ENCODE assay signal across 9 cellular contexts in genomic region chr6:62775427-62776022, GRCh38.
DNase-seq lines count a peak whose midpoint lies in the region; ATAC-seq and TF ChIP-seq lines count a peak whose summit lies in the region.
"Had no signal": no experiment of that assay in that cellular context is flagged by ENCODE, and none has a peak within 500 bp of the region (broad histone marks: within the 10 kb centered on the region; RNA-seq: fewer than 3 reads in every experiment).

No MANE protein-coding gene starts in this region.

- DNase-seq in NCI-H1694 treated with DMSO at 0.1 percent for 48 hours (lab: John Stamatoyannopoulos, UW): peak; percentile 29
- DNase-seq in NCI-H1694 (lab: John Stamatoyannopoulos, UW): no peak
- peak; percentile 15 for DNase-seq in Jurkat, Clone E6-1 (ENCODE audit: low read depth, low spot score)
- DNase-seq in adrenal gland: no peak
- no peak for DNase-seq in nephron progenitor cell
- no peak for DNase-seq in natural killer cell
- DNase-seq in activated CD4-positive, alpha-beta T cell treated with anti-CD3 and anti-CD28 coated beads, Interleukin-2, amount 50 U/mL, for 48 hours: no peak

- no peaks in the 10 kb centered on the region for H3K4me1 Mint-ChIP-seq in nephron progenitor cell
- H3K4me1 Mint-ChIP-seq in natural killer cell: no peaks in the 10 kb centered on the region

- H3K4me3 Mint-ChIP-seq in nephron progenitor cell: no peak overlapping the region
- H3K4me3 Mint-ChIP-seq in natural killer cell: no peak overlapping the region

- H3K27ac Mint-ChIP-seq in nephron progenitor cell (no peak overlapping the region), natural killer cell (no peak overlapping the region)

- H3K27me3 Mint-ChIP-seq in nephron progenitor cell (ENCODE audit: low read depth, poor library complexity) (no peaks in the 10 kb centered on the region), natural killer cell (ENCODE audit: low read depth in 2 of 2) (no peaks in the 10 kb centered on the region)

- intact Hi-C loops in adrenal gland (cut with DNase I) (no loop called here), natural killer cell (cut with micrococcal nuclease) (no loop called here)

- H3K36me3 Mint-ChIP-seq in nephron progenitor cell (ENCODE audit: low read depth) (no peaks in the 10 kb centered on the region), natural killer cell (no peaks in the 10 kb centered on the region)

- H3K9me3 ChIP-seq in adrenal gland (replicated peaks in 1 of 3): no peaks in the 10 kb centered on the region

- no peaks in the 10 kb centered on the region for H3K27me3 ChIP-seq in adrenal gland

- 43 to 51% (median 45%) methylated on average over 5 of the region's 5 CpGs for WGBS in adrenal gland, 4 donors

- H3K4me3 ChIP-seq in Jurkat, Clone E6-1 (ENCODE audit: low read length): no peak overlapping the region
- H3K4me3 ChIP-seq in adrenal gland: no peak overlapping the region
- H3K4me3 ChIP-seq: SK-N-MC had no signal

- no peaks in the 10 kb centered on the region for H3K36me3 ChIP-seq in adrenal gland (replicated peaks in 1 of 2)

- no peaks in the 10 kb centered on the region for H3K4me1 ChIP-seq in adrenal gland (replicated peaks in 1 of 2)

- ATAC-seq in HG03095 (IDR thresholded peaks at IDR 0.05; ENCODE audit: unreplicated experiment) (no peak), natural killer cell (no peak)

- TF ChIP-seq CTCF in adrenal gland (IDR thresholded peaks at IDR 0.05) (peak; percentile 7 to 53 (median 22)), nephron progenitor cell (IDR thresholded peaks at IDR 0.05) (peak; percentile 68), natural killer cell (IDR thresholded peaks at IDR 0.05) (no peak)

- H3K9me3 Mint-ChIP-seq in nephron progenitor cell: no peaks in the 10 kb centered on the region
- H3K9me3 Mint-ChIP-seq in natural killer cell: peaks cover 0 to 7% of the 10 kb centered on the region in 2 donors

- no peak for TF ChIP-seq POLR2A in adrenal gland (IDR thresholded peaks at IDR 0.05)

- no peak overlapping the region for H3K27ac ChIP-seq in adrenal gland
- H3K27ac ChIP-seq: SK-N-MC had no signal

Comparison
In these comparisons a context has a peak if more than half of its experiments do, and no peak if none do; other contexts are left out.
1. DNase-seq: peak in NCI-H1694 treated with DMSO at 0.1 percent for 48 hours (single experiment) and Jurkat, Clone E6-1 (single experiment); none in NCI-H1694 (single experiment), adrenal gland (0 of 7), nephron progenitor cell (single experiment), natural killer cell (single experiment) and activated CD4-positive, alpha-beta T cell treated with anti-CD3 and anti-CD28 coated beads, Interleukin-2, amount 50 U/mL, for 48 hours (0 of 2).